8 cellular contexts compared by ENCODE assay signal in the genomic region with DNA sequence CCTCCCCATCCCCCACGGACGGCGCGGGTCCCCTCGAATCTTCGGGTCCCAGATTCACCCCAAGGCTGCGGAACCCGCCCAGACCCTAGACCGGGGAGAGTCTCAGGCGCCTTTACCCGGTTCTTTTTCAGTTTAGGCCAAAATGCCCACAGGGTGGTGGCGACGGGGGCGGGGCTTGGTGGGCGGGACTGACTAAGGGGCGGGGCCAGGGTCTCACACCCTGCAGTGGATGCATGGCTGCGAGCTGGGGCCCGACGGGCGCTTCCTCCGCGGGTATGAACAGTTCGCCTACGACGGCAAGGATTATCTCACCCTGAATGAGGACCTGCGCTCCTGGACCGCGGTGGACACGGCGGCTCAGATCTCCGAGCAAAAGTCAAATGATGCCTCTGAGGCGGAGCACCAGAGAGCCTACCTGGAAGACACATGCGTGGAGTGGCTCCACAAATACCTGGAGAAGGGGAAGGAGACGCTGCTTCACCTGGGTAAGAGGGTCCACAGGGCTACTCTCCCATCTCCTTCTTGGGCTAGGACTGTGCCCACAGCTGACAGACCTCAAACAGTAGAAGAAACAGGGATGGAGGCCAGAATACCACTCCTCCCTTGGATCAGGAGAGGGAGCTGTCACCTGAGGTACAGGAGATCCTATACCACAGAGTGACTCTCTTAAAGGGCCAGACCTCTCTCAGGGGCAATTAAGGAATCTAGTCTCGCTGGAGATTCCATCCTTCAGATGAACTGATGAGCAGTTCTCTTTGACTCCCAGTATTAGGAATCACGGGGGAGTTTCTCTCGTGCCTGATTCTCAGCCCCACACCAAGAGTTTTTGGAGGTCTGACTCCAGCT. TPM values are rescaled to one million over a fixed set of nuclear protein-coding genes. Genes with fewer than 3 reads are reported as not detected.
DNase-seq lines count a peak whose midpoint lies in the region; ATAC-seq and TF ChIP-seq lines count a peak whose summit lies in the region.

No MANE protein-coding gene starts in this region.

- H3K9me3 ChIP-seq in DND-41 (ENCODE audit: insufficient read depth, low read length, severe bottlenecking) = no peaks in the 10 kb centered on the region
- no peaks in the 10 kb centered on the region for H3K9me3 ChIP-seq in OCI-LY7 (ENCODE audit: low read length)

- no peaks in the 10 kb centered on the region for H3K9me2 ChIP-seq in OCI-LY7 (ENCODE audit: insufficient read depth, low read length)

- H3K9ac ChIP-seq in DND-41 (ENCODE audit: low read depth, low read length) = peak overlapping the region; percentile 85

- peaks cover 20% of the 10 kb centered on the region for H3K27me3 Mint-ChIP-seq in nephron (ENCODE audit: low read depth)
- no peaks in the 10 kb centered on the region for H3K27me3 Mint-ChIP-seq in stimulated activated naive CD8-positive, alpha-beta T cell treated with anti-CD3 and anti-CD28 coated beads, Interleukin-15, amount 100 ng/mL, for 72 hours

- peaks cover 23% of the 10 kb centered on the region for H3K79me2 ChIP-seq in DND-41 (ENCODE audit: insufficient read depth, low read length)
- peaks cover 14% of the 10 kb centered on the region for H3K79me2 ChIP-seq in OCI-LY7 (ENCODE audit: insufficient read depth, low read depth, low read length)

- peaks cover 20% of the 10 kb centered on the region for H3K4me1 Mint-ChIP-seq in nephron
- peaks cover 82% of the 10 kb centered on the region for H3K4me1 Mint-ChIP-seq in stimulated activated naive CD8-positive, alpha-beta T cell treated with anti-CD3 and anti-CD28 coated beads, Interleukin-15, amount 100 ng/mL, for 72 hours

- DNase-seq in DND-41 (peak; percentile 79), OCI-LY7 (ENCODE audit: low spot score) (peak; percentile 84), activated T-helper 1 cell treated with Interleukin-2 at 50 U/mL for 16 hours (ENCODE audit: low read depth) (peak; percentile 68), fibroblast of gingiva (ENCODE audit: low read depth) (peak; percentile 53), COR-L47 (lab: John Stamatoyannopoulos, UW) (no peak)
- peak; percentile 73 to 81 for DNase-seq in stimulated activated naive CD8-positive, alpha-beta T cell treated with anti-CD3 and anti-CD28 coated beads, Interleukin-15, amount 100 ng/mL, for 72 hours

- H3K36me3 Mint-ChIP-seq in nephron (ENCODE audit: low read depth) = peaks cover 17% of the 10 kb centered on the region

- TF ChIP-seq CTCF in DND-41 (IDR thresholded peaks at IDR 0.05; ENCODE audit: borderline replicate concordance, extremely low read depth, low read length, poor library complexity, severe bottlenecking) = peak; percentile 12
- no peak for TF ChIP-seq CTCF in OCI-LY7 (conservative IDR thresholded peaks at IDR 0.05; ENCODE audit: low read length)
- no peak for TF ChIP-seq CTCF in nephron (IDR thresholded peaks at IDR 0.05; ENCODE audit: unreplicated experiment in 3 of 3)

- H3K36me3 ChIP-seq in DND-41 (ENCODE audit: insufficient read depth, low read length) (peaks cover 36% of the 10 kb centered on the region), OCI-LY7 (ENCODE audit: insufficient read depth, low read length) (peaks cover 29% of the 10 kb centered on the region)

- no peaks in the 10 kb centered on the region for H3K9me3 Mint-ChIP-seq in nephron
- H3K9me3 Mint-ChIP-seq in stimulated activated naive CD8-positive, alpha-beta T cell treated with anti-CD3 and anti-CD28 coated beads, Interleukin-15, amount 100 ng/mL, for 72 hours = peaks cover 0 to 4% of the 10 kb centered on the region in 2 donors

- H4K20me1 ChIP-seq in DND-41 (ENCODE audit: insufficient read depth, low read length) = peaks cover 25% of the 10 kb centered on the region
- H4K20me1 ChIP-seq in OCI-LY7 (ENCODE audit: insufficient read depth, low read length) = peaks cover 8% of the 10 kb centered on the region; the same call in 1 of the 2 replicates

- H3K27me3 ChIP-seq in DND-41 (ENCODE audit: insufficient read depth, low read length, poor library complexity) = no peaks in the 10 kb centered on the region

- peak overlapping the region; percentile 93 to 98 (median 98) for H3K4me3 Mint-ChIP-seq in nephron
- peak overlapping the region; percentile 99 for H3K4me3 Mint-ChIP-seq in stimulated activated naive CD8-positive, alpha-beta T cell treated with anti-CD3 and anti-CD28 coated beads, Interleukin-15, amount 100 ng/mL, for 72 hours

- POLR2A ChIA-PET in OCI-LY7 (lab: Charles Lee) = interaction anchor here (0.9 kb wide), 2 partner anchors 11 to 76 kb away, joined by 3 to 4 read pairs; no protein-coding TSS in a partner anchor

- peak overlapping the region; percentile 78 to 91; a peak in 3 of 4 replicates for H3K4me3 ChIP-seq in DND-41 (ENCODE audit: low read depth in 1 of 2, low read length in 2 of 2)
- peak overlapping the region; percentile 97 for H3K4me3 ChIP-seq in OCI-LY7 (ENCODE audit: low read depth, low read length, poor library complexity, severe bottlenecking)

- H3K27ac Mint-ChIP-seq in nephron = peak overlapping the region in 2 of 3 experiments; percentile 44 to 93
- H3K27ac Mint-ChIP-seq in stimulated activated naive CD8-positive, alpha-beta T cell treated with anti-CD3 and anti-CD28 coated beads, Interleukin-15, amount 100 ng/mL, for 72 hours = peak overlapping the region; percentile 99 to 100

- H2AFZ ChIP-seq in DND-41 (ENCODE audit: low read depth, low read length) (peak overlapping the region; percentile 67), OCI-LY7 (ENCODE audit: low read length) (peak overlapping the region; percentile 98; the same call in 1 of the 2 replicates)

- ATAC-seq in DND-41 (ENCODE audit: insufficient read depth, low read depth) (peak; percentile 64), HG02759 (IDR thresholded peaks at IDR 0.05; ENCODE audit: unreplicated experiment) (peak; percentile 38)
- peak; percentile 68 for ATAC-seq in stimulated activated naive CD8-positive, alpha-beta T cell treated with anti-CD3 and anti-CD28 coated beads, Interleukin-15, amount 100 ng/mL, for 72 hours

- CTCF ChIA-PET in OCI-LY7 (lab: Charles Lee; ENCODE audit: unreplicated experiment) = no interaction called here

- H3K4me2 ChIP-seq in DND-41 (ENCODE audit: insufficient read depth, low read length) (peak overlapping the region; percentile 88), OCI-LY7 (ENCODE audit: low read length) (peak overlapping the region; percentile 83)

- no TSS peak for BruUV-seq in OCI-LY7 (replicated peaks; lab: Mats Ljungman, UMichigan)

- intact Hi-C loops in OCI-LY7 (cut with micrococcal nuclease; ENCODE audit: unreplicated experiment) = no loop called here

- H3K4me1 ChIP-seq in DND-41 (ENCODE audit: insufficient read depth, low read length) (peaks cover 25% of the 10 kb centered on the region), OCI-LY7 (ENCODE audit: insufficient read depth, low read length, poor library complexity, severe bottlenecking) (peaks cover 16% of the 10 kb centered on the region)

- H3K27ac ChIP-seq in DND-41 (ENCODE audit: low read length) = peak overlapping the region; percentile 89
- H3K27ac ChIP-seq in OCI-LY7 (ENCODE audit: low read depth, low read length, poor library complexity, severe bottlenecking) = peak overlapping the region; percentile 75

RNA-seq across cellular contexts. Expression of a gene that starts 0.9 kb away (rescaled TPM):
- total RNA-seq in OCI-LY7 (2014; rRNA removed; shearing (Covaris generic)) = 131 and 156 TPM in 2 replicates
- total RNA-seq in OCI-LY7 (2022) = 123 and 151 TPM in 2 replicates
